ENCODE assay signal across 15 cellular contexts in genomic region chr16:53257001-53257400, GRCh38.
DNase-seq lines count a peak whose midpoint lies in the region; ATAC-seq and TF ChIP-seq lines count a peak whose summit lies in the region.
"Had no signal": no experiment of that assay in that cellular context is flagged by ENCODE, and none has a peak within 500 bp of the region (broad histone marks: within the 10 kb centered on the region; RNA-seq: fewer than 3 reads in every experiment).

No MANE protein-coding gene starts in this region.

- H3K27ac Mint-ChIP-seq in memory B cell: peak overlapping the region; percentile 69
- H3K27ac Mint-ChIP-seq: activated B cell treated with CpG ODN at 0.5 μM for 24 hours had no signal

- H4K5ac ChIP-seq in IMR-90 (ENCODE audit: low read depth, low read length): no peak overlapping the region

- no peak overlapping the region for H4K8ac ChIP-seq in IMR-90 (ENCODE audit: low read depth in 2 of 2, low read length in 2 of 2)

- ATAC-seq in IMR-90 (ENCODE audit: low read depth) (peak; percentile 60), memory B cell (ENCODE audit: low read depth) (no peak), HG02763 (IDR thresholded peaks at IDR 0.05; ENCODE audit: unreplicated experiment) (no peak), psoas muscle (no peak)
- ATAC-seq: heart right ventricle had no signal

- DNase-seq in AG04450 (ENCODE audit: low read depth, low spot score) (peak; percentile 0), IMR-90 (peak; percentile 59), dedifferentiated amniotic fluid mesenchymal stem cell (ENCODE audit: extremely low spot score) (peak; percentile 77), memory B cell (ENCODE audit: low spot score in 2 of 2) (no peak), retina (no peak), hepatocyte (ENCODE audit: low spot score) (no peak), psoas muscle (no peak)
- DNase-seq: activated B cell treated with CpG ODN at 0.5 μM for 24 hours; heart right ventricle; NCI-H2107; ovary; stimulated activated CD4-positive, alpha-beta T cell treated with anti-CD3 and anti-CD28 coated beads, Interleukin-1b, Interleukin-23, amount 100 ng/mL, for 48 hours had no signal

- intact Hi-C loops in IMR-90 (cut with micrococcal nuclease): no loop called here
- intact Hi-C loops in psoas muscle (cut with DNase I): no loop called here

- no peaks in the 10 kb centered on the region for H3K79me2 ChIP-seq in hepatocyte

- no peaks in the 10 kb centered on the region for H3K9me3 Mint-ChIP-seq in memory B cell

- no peak overlapping the region for H3K18ac ChIP-seq in IMR-90 (ENCODE audit: low read depth, low read length)

- H2BK5ac ChIP-seq in IMR-90 (ENCODE audit: low read depth, low read length, poor library complexity, severe bottlenecking): no peak overlapping the region

- no peak for TF ChIP-seq RAD21 in IMR-90 (IDR thresholded peaks at IDR 0.05; ENCODE audit: low read length)

- no peak overlapping the region for H3K27ac ChIP-seq in AG04450 (ENCODE audit: low read depth, low read length)
- no peak overlapping the region for H3K27ac ChIP-seq in IMR-90 (ENCODE audit: insufficient read depth, low read length)
- no peak overlapping the region for H3K27ac ChIP-seq in hepatocyte
- H3K27ac ChIP-seq in psoas muscle: no peak overlapping the region
- H3K27ac ChIP-seq: BLaER1 treated with 17β-estradiol and CSF1 and Interleukin-3, amounts not matched to agents 10 nM and 100 nM; heart right ventricle; ovary had no signal

- CTCF ChIA-PET in AG04450 (lab: Charles Lee): no interaction called here
- CTCF ChIA-PET in IMR-90 (lab: Yijun Ruan, JAX): no interaction called here

- no peak overlapping the region for H2AFZ ChIP-seq in IMR-90 (replicated peaks; ENCODE audit: low read length, poor library complexity)
- no peak overlapping the region for H2AFZ ChIP-seq in hepatocyte

- no peak overlapping the region for H2BK15ac ChIP-seq in IMR-90 (ENCODE audit: low read depth, low read length)

- no peak overlapping the region for H3K4me3 ChIP-seq in AG04450 (ENCODE audit: low read depth, low read length)
- no peak overlapping the region for H3K4me3 ChIP-seq in IMR-90 (ENCODE audit: insufficient read depth, low read depth, low read length)
- no peak overlapping the region for H3K4me3 ChIP-seq in hepatocyte
- H3K4me3 ChIP-seq in psoas muscle: no peak overlapping the region
- H3K4me3 ChIP-seq: BLaER1 treated with 17β-estradiol and CSF1 and Interleukin-3, amounts not matched to agents 10 nM and 100 nM; heart right ventricle; lung; ovary had no signal

- H3K9ac ChIP-seq in IMR-90 (ENCODE audit: low read depth, low read length): no peak overlapping the region
- H3K9ac ChIP-seq: BLaER1 treated with 17β-estradiol and CSF1 and Interleukin-3, amounts not matched to agents 10 nM and 100 nM had no signal

- no peak overlapping the region for H2BK20ac ChIP-seq in IMR-90 (ENCODE audit: low read depth, low read length)

- H3K14ac ChIP-seq in IMR-90 (replicated peaks; ENCODE audit: low read depth, low read length): no peak overlapping the region

- H4K20me1 ChIP-seq in IMR-90 (ENCODE audit: insufficient read depth, low read length) (no peaks in the 10 kb centered on the region), hepatocyte (ENCODE audit: insufficient read depth, poor library complexity, severe bottlenecking) (no peaks in the 10 kb centered on the region)
- H4K20me1 ChIP-seq: BLaER1 treated with 17β-estradiol and CSF1 and Interleukin-3, amounts not matched to agents 10 nM and 100 nM had no signal

- H3K79me1 ChIP-seq in IMR-90 (ENCODE audit: low read depth in 1 of 2, low read length in 2 of 2): peaks cover 6 to 13% of the 10 kb centered on the region in 2 experiments; a peak in 3 of 4 replicates

- H3K4me1 Mint-ChIP-seq in memory B cell: no peaks in the 10 kb centered on the region
- H3K4me1 Mint-ChIP-seq: activated B cell treated with CpG ODN at 0.5 μM for 24 hours had no signal

- dilution Hi-C loops in IMR-90 (cut with HindIII; ENCODE audit: low sequenced_read_pairs, unreplicated experiment): no loop called here

- TF ChIP-seq CTCF in AG04450 (IDR thresholded peaks at IDR 0.05; ENCODE audit: low read depth, low read length) (no peak), IMR-90 (conservative IDR thresholded peaks at IDR 0.05; ENCODE audit: low read depth, low read length) (no peak), hepatocyte (IDR thresholded peaks at IDR 0.05; ENCODE audit: poor library complexity) (no peak), psoas muscle (IDR thresholded peaks at IDR 0.05) (no peak)

- H3K4me3 Mint-ChIP-seq in memory B cell: no peak overlapping the region
- H3K4me3 Mint-ChIP-seq: activated B cell treated with CpG ODN at 0.5 μM for 24 hours had no signal

- no peak overlapping the region for H2AK5ac ChIP-seq in IMR-90 (ENCODE audit: low read depth, low read length)

- H4K91ac ChIP-seq in IMR-90 (ENCODE audit: insufficient read depth, low read depth, low read length): no peak overlapping the region

- no peak overlapping the region for H3K4ac ChIP-seq in IMR-90 (ENCODE audit: low read depth, low read length)

- no peak overlapping the region for H3K4me2 ChIP-seq in IMR-90 (ENCODE audit: low read depth, low read length)
- no peak overlapping the region for H3K4me2 ChIP-seq in hepatocyte
- H3K4me2 ChIP-seq: BLaER1 treated with 17β-estradiol and CSF1 and Interleukin-3, amounts not matched to agents 10 nM and 100 nM had no signal

- no peak for TF ChIP-seq POLR2A in IMR-90 (IDR thresholded peaks at IDR 0.05; ENCODE audit: low read depth, low read length)

- in situ Hi-C loops in IMR-90 (cut with MboI; ENCODE audit: low sequenced_read_pairs): no loop called here

- H3K56ac ChIP-seq in IMR-90 (ENCODE audit: extremely low read depth, insufficient read depth, low read length): no peak overlapping the region

- no TSS peak for BruUV-seq in IMR-90 (replicated peaks; lab: Mats Ljungman, UMichigan)

- H2AK9ac ChIP-seq in IMR-90 (replicated peaks; ENCODE audit: low read depth, low read length, poor library complexity): no peak overlapping the region

- no peaks in the 10 kb centered on the region for H3K27me3 Mint-ChIP-seq in memory B cell
- H3K27me3 Mint-ChIP-seq: activated B cell treated with CpG ODN at 0.5 μM for 24 hours had no signal

- peaks cover 27% of the 10 kb centered on the region for H3K36me3 ChIP-seq in IMR-90 (ENCODE audit: control insufficient read depth, insufficient read depth, low read length)
- H3K36me3 ChIP-seq in hepatocyte (replicated peaks; ENCODE audit: insufficient read depth, low read depth): no peaks in the 10 kb centered on the region
- H3K36me3 ChIP-seq in psoas muscle (ENCODE audit: insufficient read depth in 1 of 2, low read depth in 1 of 2): peaks cover 5 to 98% of the 10 kb centered on the region in 2 donors
- H3K36me3 ChIP-seq: ovary had no signal

- H3K9me3 ChIP-seq in AG04450 (ENCODE audit: control insufficient read depth, insufficient read depth, low read length) (no peaks in the 10 kb centered on the region), IMR-90 (ENCODE audit: control insufficient read depth, insufficient read depth, low read length) (peaks cover 5% of the 10 kb centered on the region; the same call in 1 of the 2 replicates), hepatocyte (ENCODE audit: low read depth) (no peaks in the 10 kb centered on the region), psoas muscle (no peaks in the 10 kb centered on the region)

- 8% methylated on average over 1 of the region's 2 CpGs; no CpG with 5 or more reads in 1 of the 2 experiments for WGBS in IMR-90 (ENCODE audit: extremely low coverage in 2 of 2, insufficient read length in 1 of 2), 2 experiments
- WGBS in hepatocyte (ENCODE audit: low lambda C conversion rate, missing lambda C conversion rate): 93% methylated on average over 2 of the region's 2 CpGs
- WGBS in psoas muscle, 3 donors: 71 to 82% (median 79%) methylated on average over 2 of the region's 2 CpGs

- H3K27me3 ChIP-seq in AG04450 (ENCODE audit: control insufficient read depth, insufficient read depth, low read length): no peaks in the 10 kb centered on the region
- no peaks in the 10 kb centered on the region for H3K27me3 ChIP-seq in IMR-90 (ENCODE audit: control insufficient read depth, insufficient read depth, low read length)
- H3K27me3 ChIP-seq in hepatocyte: no peaks in the 10 kb centered on the region
- H3K27me3 ChIP-seq in psoas muscle (ENCODE audit: insufficient read depth in 3 of 3, low read length in 2 of 3): no peaks in the 10 kb centered on the region
- H3K27me3 ChIP-seq: BLaER1 treated with 17β-estradiol and CSF1 and Interleukin-3, amounts not matched to agents 10 nM and 100 nM; heart right ventricle; ovary had no signal

- no peak overlapping the region for H3K23ac ChIP-seq in IMR-90 (ENCODE audit: low read depth, low read length)

- no peaks in the 10 kb centered on the region; the same call in 1 of the 2 replicates for H3K4me1 ChIP-seq in IMR-90 (ENCODE audit: control insufficient read depth, insufficient read depth, low read length)
- no peaks in the 10 kb centered on the region for H3K4me1 ChIP-seq in hepatocyte (ENCODE audit: insufficient read depth)
- no peaks in the 10 kb centered on the region for H3K4me1 ChIP-seq in psoas muscle
- H3K4me1 ChIP-seq: BLaER1 treated with 17β-estradiol and CSF1 and Interleukin-3, amounts not matched to agents 10 nM and 100 nM; heart right ventricle had no signal

- H3K9me1 ChIP-seq in IMR-90 (ENCODE audit: insufficient read depth, low read length): no peaks in the 10 kb centered on the region

- POLR2A ChIA-PET in AG04450 (lab: Yijun Ruan, JAX) (no interaction called here), IMR-90 (lab: Charles Lee; ENCODE audit: unreplicated experiment) (interaction anchor here (0.7 kb wide), 1 partner anchor 1385 kb away, joined by 3 read pairs; no protein-coding TSS in a partner anchor)

- no peaks in the 10 kb centered on the region for H3K9me2 ChIP-seq in hepatocyte (replicated peaks; ENCODE audit: insufficient read depth)

- H3K36me3 Mint-ChIP-seq in memory B cell: peaks cover 44% of the 10 kb centered on the region

- no peak overlapping the region for H2BK120ac ChIP-seq in IMR-90 (ENCODE audit: low read depth, low read length)

TF ChIP-seq in IMR-90, 13 proteins besides CTCF, POLR2A, EP300 and RAD21:
- TF ChIP-seq MAFK (IDR thresholded peaks at IDR 0.05; ENCODE audit: low read depth, low read length) (no peak), MAZ (IDR thresholded peaks at IDR 0.05; ENCODE audit: borderline replicate concordance, low read depth, low read length) (no peak), FOS (IDR thresholded peaks at IDR 0.05; ENCODE audit: low read depth, low read length) (peak; percentile 17; the same call in 1 of the 2 replicates), CEBPB (IDR thresholded peaks at IDR 0.05; ENCODE audit: low read depth, low read length) (peak; percentile 76), NFE2L2 (IDR thresholded peaks at IDR 0.05; ENCODE audit: low read depth, low read length) (no peak)

Comparison
In these comparisons a context has a peak if more than half of its experiments do, and no peak if none do; other contexts are left out.
1. DNase-seq: peak in AG04450 (single experiment), IMR-90 (single experiment) and dedifferentiated amniotic fluid mesenchymal stem cell (single experiment); none in memory B cell (0 of 2), retina (single experiment), hepatocyte (single experiment) and psoas muscle (0 of 2).